Comparison of ENCODE assay signal across 1 cellular context in genomic region chr19:39381910-39382611, GRCh38.
TF ChIP-seq lines count a peak whose summit lies in the region.

No MANE protein-coding gene starts in this region.

TF ChIP-seq in SK-N-SH, 30 proteins besides CTCF, POLR2A, EP300 and RAD21:
- TF ChIP-seq MXI1 (IDR thresholded peaks at IDR 0.05; ENCODE audit: low read depth, low read length), result no peak
- TF ChIP-seq PBX3 (IDR thresholded peaks at IDR 0.05), result no peak
- TF ChIP-seq GABPA (IDR thresholded peaks at IDR 0.05; ENCODE audit: low read depth), result no peak
- no peak for TF ChIP-seq RCOR1 (IDR thresholded peaks at IDR 0.05; ENCODE audit: low read length)
- TF ChIP-seq TCF12 (IDR thresholded peaks at IDR 0.05), result no peak
- no peak for TF ChIP-seq TEAD4 (IDR thresholded peaks at IDR 0.05; ENCODE audit: borderline replicate concordance, insufficient read depth)
- TF ChIP-seq JUND (IDR thresholded peaks at IDR 0.05), result no peak
- TF ChIP-seq IRF3 (IDR thresholded peaks at IDR 0.05; ENCODE audit: low read depth, low read length), result no peak
- TF ChIP-seq REST (IDR thresholded peaks at IDR 0.05; ENCODE audit: low read depth, low read length), result no peak
- TF ChIP-seq RXRA (IDR thresholded peaks at IDR 0.05; ENCODE audit: borderline replicate concordance, low read depth), result no peak
- no peak for TF ChIP-seq FOSL2 (IDR thresholded peaks at IDR 0.05; ENCODE audit: borderline replicate concordance, low read depth)
- no peak for TF ChIP-seq SMC3 (IDR thresholded peaks at IDR 0.05; ENCODE audit: low read depth, low read length)
- TF ChIP-seq SIN3A (IDR thresholded peaks at IDR 0.05; ENCODE audit: borderline replicate concordance, low read depth, low read length), result no peak
- TF ChIP-seq MAX (IDR thresholded peaks at IDR 0.05; ENCODE audit: low read depth), result no peak
- no peak for TF ChIP-seq YY1 (IDR thresholded peaks at IDR 0.05; ENCODE audit: low read depth)
- no peak for TF ChIP-seq NRF1 (IDR thresholded peaks at IDR 0.05; ENCODE audit: low read depth, low read length)
- TF ChIP-seq CHD2 (IDR thresholded peaks at IDR 0.05; ENCODE audit: low read length, partially characterized antibody), result no peak
- no peak for TF ChIP-seq GATA2 (CRISPR knock-in tag; IDR thresholded peaks at IDR 0.05)
- no peak for TF ChIP-seq USF2 (IDR thresholded peaks at IDR 0.05; ENCODE audit: borderline replicate concordance, low read depth, low read length)
- TF ChIP-seq ELF1 (IDR thresholded peaks at IDR 0.05), result no peak
